ENCODE assay signal across 19 cellular contexts in genomic region chr2:59935005-59935404, GRCh38.
DNase-seq lines count a peak whose midpoint lies in the region; ATAC-seq and TF ChIP-seq lines count a peak whose summit lies in the region.
"Had no signal": no experiment of that assay in that cellular context is flagged by ENCODE, and none has a peak within 500 bp of the region (broad histone marks: within the 10 kb centered on the region; RNA-seq: fewer than 3 reads in every experiment).

No MANE protein-coding gene starts in this region.

- no peaks in the 10 kb centered on the region for H3K4me1 Mint-ChIP-seq in endodermal cell
- H3K4me1 Mint-ChIP-seq in naive thymus-derived CD4-positive, alpha-beta T cell: peaks cover 0 to 12% (median 4%) of the 10 kb centered on the region in 7 donors

- H3K36me3 ChIP-seq in SK-N-SH (replicated peaks in 1 of 2; ENCODE audit: control insufficient read depth in 1 of 2, insufficient read depth in 2 of 2, low read length in 1 of 2) (no peaks in the 10 kb centered on the region), endodermal cell (ENCODE audit: control insufficient read depth, insufficient read depth, low read length) (no peaks in the 10 kb centered on the region)
- no peaks in the 10 kb centered on the region for H3K36me3 ChIP-seq in naive thymus-derived CD4-positive, alpha-beta T cell (ENCODE audit: control insufficient read depth in 2 of 3, insufficient read depth in 3 of 3, low read length in 3 of 3)

- H3K4me1 ChIP-seq in SK-N-SH (ENCODE audit: control insufficient read depth in 1 of 2, insufficient read depth in 2 of 2, low read depth in 1 of 2, low read length in 1 of 2): no peaks in the 10 kb centered on the region
- H3K4me1 ChIP-seq in endodermal cell (ENCODE audit: control insufficient read depth, insufficient read depth, low read length): no peaks in the 10 kb centered on the region
- H3K4me1 ChIP-seq in naive thymus-derived CD4-positive, alpha-beta T cell (ENCODE audit: control insufficient read depth in 2 of 2, insufficient read depth in 2 of 2, low read length in 2 of 2): no peaks in the 10 kb centered on the region

- ATAC-seq in SK-N-SH treated with all-trans-retinoic acid at 6 μM for 48 hours (no peak), HG03097 (IDR thresholded peaks at IDR 0.05; ENCODE audit: low FRiP score, unreplicated experiment) (no peak), sciatic nerve (no peak)
- ATAC-seq in naive thymus-derived CD4-positive, alpha-beta T cell: no peak

- no peak overlapping the region for H3K27ac Mint-ChIP-seq in endodermal cell
- no peak overlapping the region for H3K27ac Mint-ChIP-seq in naive thymus-derived CD4-positive, alpha-beta T cell
- H3K27ac Mint-ChIP-seq: CD14-positive monocyte had no signal

- TF ChIP-seq CTCF in SK-N-SH (IDR thresholded peaks at IDR 0.05) (no peak), endodermal cell (conservative IDR thresholded peaks at IDR 0.05) (peak; percentile 56)

- no peaks in the 10 kb centered on the region for H4K20me1 ChIP-seq in SK-N-SH (ENCODE audit: insufficient read depth)

- CTCF ChIA-PET in SK-N-SH (lab: Yijun Ruan, JAX): no interaction called here
- CTCF ChIA-PET in naive thymus-derived CD4-positive, alpha-beta T cell (lab: Charles Lee): no interaction called here

- H3K9me3 ChIP-seq in SK-N-SH (no peaks in the 10 kb centered on the region), endodermal cell (ENCODE audit: control insufficient read depth, low read length) (no peaks in the 10 kb centered on the region)
- H3K9me3 ChIP-seq in naive thymus-derived CD4-positive, alpha-beta T cell (ENCODE audit: control insufficient read depth in 2 of 3, low read length in 3 of 3): no peaks in the 10 kb centered on the region

- H3K4me2 ChIP-seq in SK-N-SH: no peak overlapping the region

- H2AFZ ChIP-seq in SK-N-SH (ENCODE audit: low read depth): no peak overlapping the region

- H3K27me3 ChIP-seq in SK-N-SH (ENCODE audit: insufficient read depth) (no peaks in the 10 kb centered on the region), endodermal cell (ENCODE audit: control insufficient read depth, insufficient read depth, low read length, poor library complexity, severe bottlenecking) (no peaks in the 10 kb centered on the region)
- no peaks in the 10 kb centered on the region for H3K27me3 ChIP-seq in naive thymus-derived CD4-positive, alpha-beta T cell (ENCODE audit: control insufficient read depth in 2 of 2, insufficient read depth in 2 of 2, low read length in 2 of 2)

- intact Hi-C loops in naive thymus-derived CD4-positive, alpha-beta T cell (cut with micrococcal nuclease): loop anchor here in 1 of 2 donors (5.0 kb wide), 2 partner anchors 488 to 618 kb away; no protein-coding TSS in a partner anchor
- intact Hi-C loops in sciatic nerve (cut with DNase I): no loop called here

- no peaks in the 10 kb centered on the region for H3K36me3 Mint-ChIP-seq in endodermal cell (ENCODE audit: low read depth)
- H3K36me3 Mint-ChIP-seq in naive thymus-derived CD4-positive, alpha-beta T cell: no peaks in the 10 kb centered on the region
- H3K36me3 Mint-ChIP-seq: CD14-positive monocyte had no signal

- no peak overlapping the region for H3K4me3 ChIP-seq in SK-N-SH (ENCODE audit: low read depth in 2 of 2, low read length in 1 of 2)
- H3K4me3 ChIP-seq in endodermal cell (ENCODE audit: low read length): no peak overlapping the region
- no peak overlapping the region for H3K4me3 ChIP-seq in naive thymus-derived CD4-positive, alpha-beta T cell (ENCODE audit: low read length)

- H3K9me2 ChIP-seq in SK-N-SH: no peaks in the 10 kb centered on the region

- H3K79me2 ChIP-seq in SK-N-SH (ENCODE audit: insufficient read depth): no peaks in the 10 kb centered on the region

- WGBS in SK-N-SH (ENCODE audit: low lambda C conversion rate): 13% methylated on average over 2 of the region's 2 CpGs
- 86% methylated on average over 2 of the region's 2 CpGs; no CpG with 5 or more reads in 1 of the 2 experiments for WGBS in endodermal cell (ENCODE audit: insufficient coverage in 1 of 2, insufficient read length in 1 of 2), 2 experiments

- DNase-seq in SK-N-SH (peak; percentile 7), NCI-H82 treated with DMSO at 0.1 percent for 48 hours (lab: John Stamatoyannopoulos, UW; ENCODE audit: unreplicated experiment) (peak; percentile 31), endodermal cell (no peak), H4 (ENCODE audit: low spot score) (no peak), sciatic nerve (ENCODE audit: low spot score) (no peak)
- no peak for DNase-seq in naive thymus-derived CD4-positive, alpha-beta T cell
- DNase-seq: DMS153; EL; HCEC 1CT; NCI-H1417; NCI-H2029; NK-92 treated with Interleukin-12 subunit alpha and Interleukin-12 subunit beta, amount 100 ng/mL, for 24 hours; RPMI8226; SIG-M5; SW 1271 had no signal

- no peak overlapping the region for H3K4me3 Mint-ChIP-seq in endodermal cell
- H3K4me3 Mint-ChIP-seq in naive thymus-derived CD4-positive, alpha-beta T cell: no peak overlapping the region
- H3K4me3 Mint-ChIP-seq: CD14-positive monocyte had no signal

- H3K9ac ChIP-seq in SK-N-SH: no peak overlapping the region
- H3K9ac ChIP-seq in endodermal cell (ENCODE audit: extremely low read depth, low read length, poor library complexity, severe bottlenecking): no peak overlapping the region

- no peaks in the 10 kb centered on the region for H3K9me3 Mint-ChIP-seq in endodermal cell
- H3K9me3 Mint-ChIP-seq in naive thymus-derived CD4-positive, alpha-beta T cell: peaks cover 0 to 17% (median 4%) of the 10 kb centered on the region in 11 donors

- H3F3A ChIP-seq in SK-N-SH (replicated peaks; ENCODE audit: insufficient read depth): no peaks in the 10 kb centered on the region

- H3K27ac ChIP-seq in SK-N-SH (ENCODE audit: low read depth in 2 of 2, low read length in 1 of 2) (no peak overlapping the region), endodermal cell (ENCODE audit: low read depth, low read length) (no peak overlapping the region)
- no peak overlapping the region for H3K27ac ChIP-seq in naive thymus-derived CD4-positive, alpha-beta T cell (ENCODE audit: low read depth, low read length)
- H3K27ac ChIP-seq: HL-60 had no signal

- POLR2A ChIA-PET in SK-N-SH (lab: Yijun Ruan, JAX): no interaction called here
- POLR2A ChIA-PET in naive thymus-derived CD4-positive, alpha-beta T cell (lab: Charles Lee): interaction anchor here (1.1 kb wide), 1 partner anchor 48 kb away, joined by 3 read pairs; no protein-coding TSS in a partner anchor

- no peak for TF ChIP-seq RAD21 in SK-N-SH (IDR thresholded peaks at IDR 0.05; ENCODE audit: low read length)

- no peaks in the 10 kb centered on the region for H3K27me3 Mint-ChIP-seq in endodermal cell (ENCODE audit: insufficient read depth)
- no peaks in the 10 kb centered on the region for H3K27me3 Mint-ChIP-seq in naive thymus-derived CD4-positive, alpha-beta T cell

- no peak for TF ChIP-seq EP300 in SK-N-SH (IDR thresholded peaks at IDR 0.05; ENCODE audit: borderline replicate concordance in 1 of 2, low read depth in 1 of 2, low read length in 1 of 2)

TF ChIP-seq in SK-N-SH, 30 proteins besides CTCF, POLR2A, EP300 and RAD21 (continues in another document):
- TF ChIP-seq SMC3 (IDR thresholded peaks at IDR 0.05; ENCODE audit: low read depth, low read length) (no peak), RFX5 (IDR thresholded peaks at IDR 0.05; ENCODE audit: low read length) (no peak), MAX (IDR thresholded peaks at IDR 0.05; ENCODE audit: low read depth) (no peak), GATA2 (CRISPR knock-in tag; IDR thresholded peaks at IDR 0.05) (no peak), NRF1 (IDR thresholded peaks at IDR 0.05; ENCODE audit: low read depth, low read length) (no peak), FOXJ3 (CRISPR knock-in tag; IDR thresholded peaks at IDR 0.05) (no peak), TAF1 (IDR thresholded peaks at IDR 0.05; ENCODE audit: borderline replicate concordance, low read depth, low read length) (no peak), TCF12 (IDR thresholded peaks at IDR 0.05) (no peak), FOSL2 (IDR thresholded peaks at IDR 0.05; ENCODE audit: borderline replicate concordance, low read depth) (no peak)

TF ChIP-seq in SK-N-SH treated with all-trans-retinoic acid at 6 μM for 48 hours, 23 proteins besides CTCF, POLR2A, EP300 and RAD21:
- no peak for TF ChIP-seq OSR1 (CRISPR knock-in tag; IDR thresholded peaks at IDR 0.05)

Comparison
In these comparisons a context has a peak if more than half of its experiments do, and no peak if none do; other contexts are left out.
1. DNase-seq: peak in SK-N-SH (single experiment) and NCI-H82 treated with DMSO at 0.1 percent for 48 hours (single experiment); none in endodermal cell (single experiment), H4 (single experiment), naive thymus-derived CD4-positive, alpha-beta T cell (0 of 9) and sciatic nerve (single experiment).